In the genomic region with DNA sequence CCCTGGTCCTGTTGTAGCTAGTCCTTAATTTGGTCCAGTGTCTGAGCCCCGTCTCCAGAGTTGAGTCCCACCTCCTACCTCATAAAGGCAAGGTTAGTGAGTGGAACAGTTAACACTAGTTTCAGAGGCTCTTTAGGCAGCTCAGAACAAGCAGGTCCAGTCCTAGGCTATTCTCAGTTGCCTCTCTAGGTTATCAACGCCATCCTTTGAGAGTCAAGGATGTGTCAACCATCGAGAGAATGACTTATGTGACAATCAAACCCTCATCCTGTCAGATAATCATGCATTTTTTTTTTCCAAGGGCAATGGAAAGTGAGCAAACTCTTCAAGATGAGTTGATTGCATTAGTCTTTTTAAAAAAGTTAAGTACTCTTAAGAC, we compare ENCODE assay signal across 13 cellular contexts.
DNase-seq lines count a peak whose midpoint lies in the region; ATAC-seq and TF ChIP-seq lines count a peak whose summit lies in the region.
"Had no signal": no experiment of that assay in that cellular context is flagged by ENCODE, and none has a peak within 500 bp of the region (broad histone marks: within the 10 kb centered on the region; RNA-seq: fewer than 3 reads in every experiment).

No MANE protein-coding gene starts in this region.

- WGBS in SK-N-SH (ENCODE audit: low lambda C conversion rate) = 81% methylated on average over 2 of the region's 3 CpGs
- 58 to 66% (median 62%) methylated on average over 3 of the region's 3 CpGs for WGBS in psoas muscle, 3 donors

- intact Hi-C loops in Right ventricle myocardium superior (cut with DNase I) (loop anchor here (10.0 kb wide), 1 partner anchor 60 kb away; a partner anchor contains a TSS), psoas muscle (cut with DNase I) (no loop called here)

- TF ChIP-seq POLR2A in Peyer's patch (IDR thresholded peaks at IDR 0.05) = no peak

- H3K9ac ChIP-seq in SK-N-SH = no peak overlapping the region

- H3K9me3 ChIP-seq in SK-N-SH = no peaks in the 10 kb centered on the region
- no peaks in the 10 kb centered on the region for H3K9me3 ChIP-seq in psoas muscle
- H3K9me3 ChIP-seq in Peyer's patch = peaks cover 0 to 6% (median 0%) of the 10 kb centered on the region in 4 donors

- H3K9me2 ChIP-seq in SK-N-SH = no peaks in the 10 kb centered on the region

- H3K4me1 ChIP-seq in SK-N-SH (ENCODE audit: control insufficient read depth in 1 of 2, insufficient read depth in 2 of 2, low read depth in 1 of 2, low read length in 1 of 2) = peaks cover 0 to 11% of the 10 kb centered on the region in 2 experiments; a peak in 1 of 4 replicates
- no peaks in the 10 kb centered on the region for H3K4me1 ChIP-seq in psoas muscle
- H3K4me1 ChIP-seq in Peyer's patch = peaks cover 0 to 19% (median 3%) of the 10 kb centered on the region in 4 donors

- H4K20me1 ChIP-seq in SK-N-SH (ENCODE audit: insufficient read depth) = no peaks in the 10 kb centered on the region

- H3K79me2 ChIP-seq in SK-N-SH (ENCODE audit: insufficient read depth) = no peaks in the 10 kb centered on the region

- H3F3A ChIP-seq in SK-N-SH (replicated peaks; ENCODE audit: insufficient read depth) = peaks cover 4% of the 10 kb centered on the region

- no peak for DNase-seq in SK-N-SH
- no peak for DNase-seq in Right ventricle myocardium superior
- DNase-seq in psoas muscle = no peak
- DNase-seq in Peyer's patch = no peak
- no peak for DNase-seq in DMS114 treated with DMSO at 0.1 percent for 48 hours (lab: John Stamatoyannopoulos, UW; ENCODE audit: unreplicated experiment)
- DNase-seq in left lobe of liver (ENCODE audit: low spot score) = no peak
- DNase-seq: activated CD8-positive, alpha-beta T cell treated with anti-CD3 and anti-CD28 coated beads for 36 hours; MM.1S; NCI-H2171; stimulated activated CD4-positive, alpha-beta T cell treated with anti-CD3 and anti-CD28 coated beads, Interleukin-2, amount 100 ng/mL, for 48 hours had no signal

- TF ChIP-seq RAD21 in SK-N-SH (IDR thresholded peaks at IDR 0.05; ENCODE audit: low read length) = no peak

- H3K36me3 ChIP-seq in SK-N-SH (replicated peaks in 1 of 2; ENCODE audit: control insufficient read depth in 1 of 2, insufficient read depth in 2 of 2, low read length in 1 of 2) = no peaks in the 10 kb centered on the region
- no peaks in the 10 kb centered on the region for H3K36me3 ChIP-seq in psoas muscle (ENCODE audit: insufficient read depth in 1 of 2, low read depth in 1 of 2)
- H3K36me3 ChIP-seq in Peyer's patch = no peaks in the 10 kb centered on the region
- H3K36me3 ChIP-seq: upper lobe of left lung had no signal

- no peak overlapping the region for H2AFZ ChIP-seq in SK-N-SH (ENCODE audit: low read depth)

- TF ChIP-seq EP300 in SK-N-SH (IDR thresholded peaks at IDR 0.05; ENCODE audit: borderline replicate concordance in 1 of 2, low read depth in 1 of 2, low read length in 1 of 2) = no peak

- H3K27me3 ChIP-seq in SK-N-SH (ENCODE audit: insufficient read depth) (no peaks in the 10 kb centered on the region), psoas muscle (ENCODE audit: insufficient read depth in 3 of 3, low read length in 2 of 3) (no peaks in the 10 kb centered on the region), Peyer's patch (no peaks in the 10 kb centered on the region)
- H3K27me3 ChIP-seq: upper lobe of left lung had no signal

- CTCF ChIA-PET in SK-N-SH (lab: Yijun Ruan, JAX) = no interaction called here

- peak; percentile 25 for ATAC-seq in Right ventricle myocardium superior (ENCODE audit: poor library complexity)
- peak in 2 of 4 donors; percentile 18 to 27 for ATAC-seq in psoas muscle
- ATAC-seq in HG03175 (IDR thresholded peaks at IDR 0.05; ENCODE audit: unreplicated experiment) = no peak
- no peak for ATAC-seq in left lobe of liver
- ATAC-seq: activated CD8-positive, alpha-beta T cell treated with anti-CD3 and anti-CD28 coated beads for 36 hours had no signal

- TF ChIP-seq CTCF in C4-2B (conservative IDR thresholded peaks at IDR 0.05) (no peak), SK-N-SH (IDR thresholded peaks at IDR 0.05) (no peak), psoas muscle (IDR thresholded peaks at IDR 0.05) (no peak), Peyer's patch (IDR thresholded peaks at IDR 0.05) (no peak)

- H3K4me2 ChIP-seq in SK-N-SH = peak overlapping the region; percentile 68

- H3K27ac ChIP-seq in C4-2B (peak overlapping the region; percentile 34), SK-N-SH (ENCODE audit: low read depth in 2 of 2, low read length in 1 of 2) (peak overlapping the region; percentile 4 to 54; a peak in 3 of 4 replicates), psoas muscle (peak overlapping the region; percentile 39), Peyer's patch (peak overlapping the region in 2 of 4 donors; percentile 7 to 72)

- POLR2A ChIA-PET in SK-N-SH (lab: Yijun Ruan, JAX) = no interaction called here

- H3K4me3 ChIP-seq in SK-N-SH (ENCODE audit: low read depth in 2 of 2, low read length in 1 of 2) (peak overlapping the region; percentile 29 to 37; a peak in 3 of 4 replicates), psoas muscle (peak overlapping the region; percentile 28), Peyer's patch (no peak overlapping the region)
- H3K4me3 ChIP-seq: upper lobe of left lung had no signal

TF ChIP-seq in SK-N-SH, 30 proteins besides CTCF, POLR2A, EP300 and RAD21 (continues in another document):
- no peak for TF ChIP-seq TAF1 (IDR thresholded peaks at IDR 0.05; ENCODE audit: borderline replicate concordance, low read depth, low read length)
- TF ChIP-seq, protein P1, sequence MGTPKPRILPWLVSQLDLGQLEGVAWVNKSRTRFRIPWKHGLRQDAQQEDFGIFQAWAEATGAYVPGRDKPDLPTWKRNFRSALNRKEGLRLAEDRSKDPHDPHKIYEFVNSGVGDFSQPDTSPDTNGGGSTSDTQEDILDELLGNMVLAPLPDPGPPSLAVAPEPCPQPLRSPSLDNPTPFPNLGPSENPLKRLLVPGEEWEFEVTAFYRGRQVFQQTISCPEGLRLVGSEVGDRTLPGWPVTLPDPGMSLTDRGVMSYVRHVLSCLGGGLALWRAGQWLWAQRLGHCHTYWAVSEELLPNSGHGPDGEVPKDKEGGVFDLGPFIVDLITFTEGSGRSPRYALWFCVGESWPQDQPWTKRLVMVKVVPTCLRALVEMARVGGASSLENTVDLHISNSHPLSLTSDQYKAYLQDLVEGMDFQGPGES (IDR thresholded peaks at IDR 0.05; ENCODE audit: low read depth, low read length) = no peak
- no peak for TF ChIP-seq ELF1 (IDR thresholded peaks at IDR 0.05)
- TF ChIP-seq, protein P2, sequence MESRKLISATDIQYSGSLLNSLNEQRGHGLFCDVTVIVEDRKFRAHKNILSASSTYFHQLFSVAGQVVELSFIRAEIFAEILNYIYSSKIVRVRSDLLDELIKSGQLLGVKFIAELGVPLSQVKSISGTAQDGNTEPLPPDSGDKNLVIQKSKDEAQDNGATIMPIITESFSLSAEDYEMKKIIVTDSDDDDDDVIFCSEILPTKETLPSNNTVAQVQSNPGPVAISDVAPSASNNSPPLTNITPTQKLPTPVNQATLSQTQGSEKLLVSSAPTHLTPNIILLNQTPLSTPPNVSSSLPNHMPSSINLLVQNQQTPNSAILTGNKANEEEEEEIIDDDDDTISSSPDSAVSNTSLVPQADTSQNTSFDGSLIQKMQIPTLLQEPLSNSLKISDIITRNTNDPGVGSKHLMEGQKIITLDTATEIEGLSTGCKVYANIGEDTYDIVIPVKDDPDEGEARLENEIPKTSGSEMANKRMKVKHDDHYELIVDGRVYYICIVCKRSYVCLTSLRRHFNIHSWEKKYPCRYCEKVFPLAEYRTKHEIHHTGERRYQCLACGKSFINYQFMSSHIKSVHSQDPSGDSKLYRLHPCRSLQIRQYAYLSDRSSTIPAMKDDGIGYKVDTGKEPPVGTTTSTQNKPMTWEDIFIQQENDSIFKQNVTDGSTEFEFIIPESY (IDR thresholded peaks at IDR 0.05; ENCODE audit: borderline replicate concordance, low read depth) = no peak
- no peak for TF ChIP-seq FOSL2 (IDR thresholded peaks at IDR 0.05; ENCODE audit: borderline replicate concordance, low read depth)
- no peak for TF ChIP-seq YY1 (IDR thresholded peaks at IDR 0.05; ENCODE audit: low read depth)
- no peak for TF ChIP-seq SIN3A (IDR thresholded peaks at IDR 0.05; ENCODE audit: borderline replicate concordance, low read depth, low read length)
- TF ChIP-seq MXI1 (IDR thresholded peaks at IDR 0.05; ENCODE audit: low read depth, low read length) = no peak
- no peak for TF ChIP-seq CHD2 (IDR thresholded peaks at IDR 0.05; ENCODE audit: low read length, partially characterized antibody)
- no peak for TF ChIP-seq FOXM1 (IDR thresholded peaks at IDR 0.05; ENCODE audit: low read depth)
- TF ChIP-seq GATA2 (CRISPR knock-in tag; IDR thresholded peaks at IDR 0.05) = no peak
- TF ChIP-seq FOXJ3 (CRISPR knock-in tag; IDR thresholded peaks at IDR 0.05) = no peak
- TF ChIP-seq, protein P3, sequence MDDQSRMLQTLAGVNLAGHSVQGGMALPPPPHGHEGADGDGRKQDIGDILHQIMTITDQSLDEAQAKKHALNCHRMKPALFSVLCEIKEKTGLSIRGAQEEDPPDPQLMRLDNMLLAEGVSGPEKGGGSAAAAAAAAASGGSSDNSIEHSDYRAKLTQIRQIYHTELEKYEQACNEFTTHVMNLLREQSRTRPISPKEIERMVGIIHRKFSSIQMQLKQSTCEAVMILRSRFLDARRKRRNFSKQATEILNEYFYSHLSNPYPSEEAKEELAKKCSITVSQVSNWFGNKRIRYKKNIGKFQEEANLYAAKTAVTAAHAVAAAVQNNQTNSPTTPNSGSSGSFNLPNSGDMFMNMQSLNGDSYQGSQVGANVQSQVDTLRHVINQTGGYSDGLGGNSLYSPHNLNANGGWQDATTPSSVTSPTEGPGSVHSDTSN (IDR thresholded peaks at IDR 0.05) = no peak
- TF ChIP-seq POLR2AphosphoS5 (IDR thresholded peaks at IDR 0.05; ENCODE audit: low read depth, low read length) = no peak
- no peak for TF ChIP-seq NFIC (IDR thresholded peaks at IDR 0.05; ENCODE audit: borderline replicate concordance)
- TF ChIP-seq NRF1 (IDR thresholded peaks at IDR 0.05; ENCODE audit: low read depth, low read length) = no peak
- no peak for TF ChIP-seq SMC3 (IDR thresholded peaks at IDR 0.05; ENCODE audit: low read depth, low read length)
- TF ChIP-seq, protein P4, sequence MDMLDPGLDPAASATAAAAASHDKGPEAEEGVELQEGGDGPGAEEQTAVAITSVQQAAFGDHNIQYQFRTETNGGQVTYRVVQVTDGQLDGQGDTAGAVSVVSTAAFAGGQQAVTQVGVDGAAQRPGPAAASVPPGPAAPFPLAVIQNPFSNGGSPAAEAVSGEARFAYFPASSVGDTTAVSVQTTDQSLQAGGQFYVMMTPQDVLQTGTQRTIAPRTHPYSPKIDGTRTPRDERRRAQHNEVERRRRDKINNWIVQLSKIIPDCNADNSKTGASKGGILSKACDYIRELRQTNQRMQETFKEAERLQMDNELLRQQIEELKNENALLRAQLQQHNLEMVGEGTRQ (IDR thresholded peaks at IDR 0.05; ENCODE audit: borderline replicate concordance, low read depth, low read length) = no peak

Comparison
In these comparisons a context has a peak if more than half of its experiments do, and no peak if none do; other contexts are left out.
1. H3K4me3 ChIP-seq: peak in SK-N-SH (2 of 2) and psoas muscle (single experiment); none in Peyer's patch (0 of 4).